19 cellular contexts compared by ENCODE assay signal in the genomic region with DNA sequence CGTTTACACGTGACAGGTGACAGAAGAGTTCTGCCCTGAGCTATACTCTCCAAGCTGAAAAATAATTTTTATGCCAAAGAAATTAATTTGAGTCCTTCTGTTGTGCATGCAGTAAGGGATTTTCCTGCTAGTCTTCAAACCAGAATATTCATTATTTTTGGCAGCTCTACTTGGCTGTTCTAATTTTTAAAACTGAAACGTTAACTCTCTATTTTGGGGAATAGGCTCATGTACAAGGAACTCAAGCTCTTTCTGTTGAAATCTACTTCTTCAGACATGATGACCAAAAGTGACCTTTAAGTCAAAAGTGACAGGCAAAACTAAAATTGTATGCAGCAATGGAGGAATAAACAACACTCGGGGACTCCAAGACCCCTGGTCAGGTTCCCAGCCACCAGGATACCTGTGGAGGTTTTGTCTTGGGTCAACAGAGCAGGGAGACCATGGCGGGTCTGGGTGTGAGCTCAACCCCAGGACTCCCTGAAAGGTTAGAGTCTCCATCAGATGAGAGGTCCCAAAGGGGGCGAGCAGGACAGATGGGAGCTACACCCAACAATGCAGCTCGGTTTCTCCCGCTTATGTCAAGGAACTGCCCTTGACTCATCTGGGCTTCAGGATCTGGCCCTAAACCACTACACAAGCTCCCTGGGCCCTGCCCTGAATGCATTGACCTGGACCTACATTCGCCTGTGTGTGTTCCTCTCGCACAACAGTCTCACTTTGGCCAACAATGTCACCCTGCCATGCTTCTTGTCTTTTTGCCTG. TPM values are rescaled to one million over a fixed set of nuclear protein-coding genes. Genes with fewer than 3 reads are reported as not detected.
DNase-seq lines count a peak whose midpoint lies in the region; ATAC-seq and TF ChIP-seq lines count a peak whose summit lies in the region.
"Had no signal": no experiment of that assay in that cellular context is flagged by ENCODE, and none has a peak within 500 bp of the region (broad histone marks: within the 10 kb centered on the region; RNA-seq: fewer than 3 reads in every experiment).

No MANE protein-coding gene starts in this region.

- no peak for TF ChIP-seq CTCF in osteocyte (IDR thresholded peaks at IDR 0.05)

- peak overlapping the region; percentile 43 to 44 for H3K27ac ChIP-seq in aorta (ENCODE audit: low read depth in 1 of 2, low read length in 2 of 2)
- H3K27ac ChIP-seq: 22Rv1, A549, C4-2B had no signal

- no peaks in the 10 kb centered on the region for H3K36me3 Mint-ChIP-seq in osteocyte (ENCODE audit: unreplicated experiment)

- intact Hi-C loops in aorta (cut with DNase I) = loop anchor here in 1 of 2 donors (5.0 to 10.0 kb wide), 3 partner anchors 34 to 243 kb away; a partner anchor contains a TSS

- no peaks in the 10 kb centered on the region for H3K4me1 Mint-ChIP-seq in osteocyte (ENCODE audit: unreplicated experiment)

- H3K27ac Mint-ChIP-seq in osteocyte (ENCODE audit: unreplicated experiment) = no peak overlapping the region
- H3K27ac Mint-ChIP-seq: CD4-positive, alpha-beta T cell; HFFc6 had no signal

- no peak overlapping the region for H3K4me3 ChIP-seq in aorta (ENCODE audit: low read length in 2 of 2)
- H3K4me3 ChIP-seq: A549 had no signal

- WGBS in aorta, 2 donors = 53% methylated on average over 10 of the region's 10 CpGs

- no peaks in the 10 kb centered on the region for H3K27me3 Mint-ChIP-seq in osteocyte (ENCODE audit: unreplicated experiment)
- H3K27me3 Mint-ChIP-seq: CD4-positive, alpha-beta T cell had no signal

- no peak overlapping the region for H3K4me3 Mint-ChIP-seq in osteocyte (ENCODE audit: unreplicated experiment)
- H3K4me3 Mint-ChIP-seq: CD4-positive, alpha-beta T cell; HFFc6 had no signal

- DNase-seq in NCI-H446 treated with DMSO at 0.1 percent for 48 hours (lab: John Stamatoyannopoulos, UW) = peak; percentile 70
- DNase-seq in NCI-H446 (lab: John Stamatoyannopoulos, UW) = no peak
- peak; percentile 21 for DNase-seq in cerebellum (ENCODE audit: low spot score)
- peak; percentile 63 for DNase-seq in osteocyte (ENCODE audit: extremely low spot score, unreplicated experiment)
- DNase-seq in aorta = no peak
- DNase-seq in GOT3 (lab: John Stamatoyannopoulos, UW) = no peak
- DNase-seq: AML-193; Caco-2; CD4-positive, alpha-beta T cell; DMS79; GF-D8; HCEC 1CT; HFFc6 had no signal

- no peaks in the 10 kb centered on the region for H3K27me3 ChIP-seq in aorta (ENCODE audit: control insufficient read depth in 1 of 2, insufficient read depth in 2 of 2, low read length in 1 of 2)

- peaks cover 22% of the 10 kb centered on the region for H3K9me3 Mint-ChIP-seq in osteocyte (ENCODE audit: unreplicated experiment)

- no peaks in the 10 kb centered on the region for H3K36me3 ChIP-seq in aorta (ENCODE audit: control insufficient read depth in 1 of 2, insufficient read depth in 2 of 2, low read length in 1 of 2)

- ATAC-seq in aorta (ENCODE audit: low FRiP score) = peak; percentile 64
- ATAC-seq in HG03571 (IDR thresholded peaks at IDR 0.05; ENCODE audit: unreplicated experiment) = no peak
- ATAC-seq in GM18517 (IDR thresholded peaks at IDR 0.05; ENCODE audit: unreplicated experiment) = no peak
- ATAC-seq: A549 had no signal

- H3K4me1 ChIP-seq in aorta (ENCODE audit: control insufficient read depth in 1 of 2, insufficient read depth in 2 of 2, low read length in 2 of 2) = peaks cover 0 to 10% of the 10 kb centered on the region in 2 donors
- H3K4me1 ChIP-seq: A549, Caco-2 had no signal

- H3K9me3 ChIP-seq in aorta (ENCODE audit: control insufficient read depth, low read length) = no peaks in the 10 kb centered on the region
- H3K9me3 ChIP-seq: A549 had no signal

RNA-seq across cellular contexts. Expression of a gene that starts 57.8 kb away (rescaled TPM):
- total RNA-seq in cerebellum (12.4 TPM), osteocyte (0.40 and 0.94 TPM in 2 replicates), aorta (1 to 10 TPM; 4.5 to 6.2 TPM)
- 1 to 10 TPM; 1.2 to 1.4 TPM for polyA plus RNA-seq in aorta
- total RNA-seq: Caco-2; CD4-positive, alpha-beta T cell; HT-29 had no signal

Comparison
In these comparisons a context has a peak if more than half of its experiments do, and no peak if none do; other contexts are left out.
1. DNase-seq: peak in NCI-H446 treated with DMSO at 0.1 percent for 48 hours (single experiment), cerebellum (single experiment) and osteocyte (single experiment); none in NCI-H446 (0 of 2), aorta (0 of 2) and GOT3 (single experiment).